1 cellular context compared by ENCODE assay signal in genomic region chr12:6745751-6746525, GRCh38.
TF ChIP-seq lines count a peak whose summit lies in the region.

No MANE protein-coding gene starts in this region.

TF ChIP-seq in IMR-90, 13 proteins besides CTCF, POLR2A, EP300 and RAD21:
- TF ChIP-seq RCOR1 (IDR thresholded peaks at IDR 0.05; ENCODE audit: insufficient replicate concordance, low read length) (no peak), BHLHE40 (IDR thresholded peaks at IDR 0.05; ENCODE audit: low read depth, low read length) (no peak), NFE2L2 (IDR thresholded peaks at IDR 0.05; ENCODE audit: low read depth, low read length) (no peak), CEBPB (IDR thresholded peaks at IDR 0.05; ENCODE audit: low read depth, low read length) (no peak), MAZ (IDR thresholded peaks at IDR 0.05; ENCODE audit: borderline replicate concordance, low read depth, low read length) (no peak), USF2 (IDR thresholded peaks at IDR 0.05; ENCODE audit: low read depth, low read length) (no peak), ELK1 (IDR thresholded peaks at IDR 0.05; ENCODE audit: borderline replicate concordance, low read depth, low read length) (no peak), SMC3 (IDR thresholded peaks at IDR 0.05; ENCODE audit: low read depth, low read length) (no peak), RFX5 (IDR thresholded peaks at IDR 0.05; ENCODE audit: low read depth, low read length) (no peak), MXI1 (IDR thresholded peaks at IDR 0.05; ENCODE audit: borderline replicate concordance, low read depth, low read length) (no peak)
